ENCODE assay signal across 9 cellular contexts in the genomic region with DNA sequence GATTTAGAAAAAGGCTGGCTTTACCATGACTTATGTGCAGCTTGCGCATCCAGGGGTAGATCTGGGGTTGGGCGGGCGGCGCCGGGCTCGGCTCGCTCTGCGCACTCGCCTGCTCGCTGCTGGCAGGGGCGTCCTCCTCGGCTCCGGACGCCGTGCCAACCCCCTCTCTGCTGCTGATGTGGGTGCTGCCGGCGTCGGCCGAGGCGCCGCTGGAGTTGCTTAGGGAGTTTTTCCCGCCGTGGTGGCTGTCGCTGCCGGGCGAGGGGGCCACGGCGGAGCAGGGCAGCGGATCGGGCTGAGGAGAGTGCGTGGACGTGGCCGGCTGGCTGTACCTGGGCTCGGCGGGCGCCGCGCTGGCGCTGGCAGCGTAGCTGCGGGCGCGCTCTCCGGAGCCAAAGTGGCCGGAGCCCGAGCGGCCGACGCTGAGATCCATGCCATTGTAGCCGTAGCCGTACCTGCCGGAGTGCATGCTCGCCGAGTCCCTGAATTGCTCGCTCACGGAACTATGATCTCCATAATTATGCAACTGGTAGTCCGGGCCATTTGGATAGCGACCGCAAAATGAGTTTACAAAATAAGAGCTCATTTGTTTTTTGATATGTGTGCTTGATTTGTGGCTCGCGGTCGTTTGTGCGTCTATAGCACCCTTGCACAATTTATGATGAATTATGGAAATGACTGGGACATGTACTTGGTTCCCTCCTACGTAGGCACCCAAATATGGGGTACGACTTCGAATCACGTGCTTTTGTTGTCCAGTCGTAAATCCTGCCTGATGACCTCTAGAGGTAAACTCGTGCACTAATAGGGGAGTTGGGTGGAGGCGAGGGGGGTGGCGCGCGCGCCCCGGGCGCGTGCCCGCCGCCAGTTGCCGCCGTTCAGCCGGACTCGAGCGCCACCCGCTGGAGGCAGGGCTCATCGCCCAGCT. TPM values are rescaled to one million over a fixed set of nuclear protein-coding genes. Genes with fewer than 3 reads are reported as not detected.
DNase-seq lines count a peak whose midpoint lies in the region; ATAC-seq and TF ChIP-seq lines count a peak whose summit lies in the region.
"Had no signal": no experiment of that assay in that cellular context is flagged by ENCODE, and none has a peak within 500 bp of the region (broad histone marks: within the 10 kb centered on the region; RNA-seq: fewer than 3 reads in every experiment).

A gene (minus strand): TSS at position 660 of the 928 bp plus-strand sequence. CDS start 74 bp downstream, at position 586.

- no peak within 1 kb of the TSS for H3K27ac ChIP-seq in endodermal cell (ENCODE audit: low read depth, low read length)

- H3K9me3 ChIP-seq in endodermal cell (ENCODE audit: control insufficient read depth, low read length) (peaks cover 16% of the 10 kb centered on the region), mucosa of descending colon (no peaks in the 10 kb centered on the region)

- H3K4me3 Mint-ChIP-seq in endodermal cell: peak within 1 kb of the TSS; percentile 54

- H3K27me3 ChIP-seq in endodermal cell (ENCODE audit: control insufficient read depth, insufficient read depth, low read length, poor library complexity, severe bottlenecking): peaks cover 100% of the 10 kb centered on the region

- H3K4me1 ChIP-seq in endodermal cell (ENCODE audit: control insufficient read depth, insufficient read depth, low read length) (no peaks in the 10 kb centered on the region), mucosa of descending colon (ENCODE audit: low read depth) (peaks cover 28% of the 10 kb centered on the region)

- TF ChIP-seq CTCF in GM12865 (IDR thresholded peaks at IDR 0.05; ENCODE audit: insufficient read depth, low read depth, low read length, missing control alignments): no peak
- peak; percentile 92 for TF ChIP-seq CTCF in endodermal cell (conservative IDR thresholded peaks at IDR 0.05)
- peak; percentile 66 for TF ChIP-seq CTCF in mucosa of descending colon (IDR thresholded peaks at IDR 0.05)

- H3K27me3 Mint-ChIP-seq in endodermal cell (ENCODE audit: insufficient read depth): peaks cover 100% of the 10 kb centered on the region

- H3K36me3 ChIP-seq in endodermal cell (ENCODE audit: control insufficient read depth, insufficient read depth, low read length) (no peaks in the 10 kb centered on the region), mucosa of descending colon (ENCODE audit: low read depth) (no peaks in the 10 kb centered on the region)

- H3K4me1 Mint-ChIP-seq in endodermal cell: peaks cover 11% of the 10 kb centered on the region

- 1% methylated on average over 37 to 86 of the region's 86 CpGs for WGBS in endodermal cell (ENCODE audit: insufficient coverage in 1 of 2, insufficient read length in 1 of 2), 2 experiments

- H3K4me3 ChIP-seq in GM12865 (ENCODE audit: low read depth, low read length) (peak within 1 kb of the TSS; percentile 37), endodermal cell (ENCODE audit: low read length) (peak within 1 kb of the TSS; percentile 86), mucosa of descending colon (peak within 1 kb of the TSS; percentile 28)

- intact Hi-C loops in mucosa of descending colon (cut with DNase I, micrococcal nuclease): loop anchor here in 1 of 2 donors (5.0 kb wide), 1 partner anchor 286 kb away; no protein-coding TSS in a partner anchor

- peak; percentile 85 for DNase-seq in GM12865 (ENCODE audit: low read depth)
- peak; percentile 94 for DNase-seq in NCI-H510A treated with DMSO at 0.1 percent for 48 hours (lab: John Stamatoyannopoulos, UW)
- DNase-seq in endodermal cell: peak; percentile 94
- peak; percentile 84 to 88 (median 84) for DNase-seq in mucosa of descending colon
- no peak for DNase-seq in NCI-H446 (lab: John Stamatoyannopoulos, UW)
- no peak for DNase-seq in cerebellar cortex (ENCODE audit: low spot score)
- DNase-seq: T-cell had no signal

- H3K27ac Mint-ChIP-seq in endodermal cell: no peak within 1 kb of the TSS
- H3K27ac Mint-ChIP-seq: T-cell had no signal

- H3K36me3 Mint-ChIP-seq in endodermal cell (ENCODE audit: low read depth): no peaks in the 10 kb centered on the region
- H3K36me3 Mint-ChIP-seq: T-cell had no signal

- H3K9me3 Mint-ChIP-seq in endodermal cell: peaks cover 15% of the 10 kb centered on the region
- H3K9me3 Mint-ChIP-seq: T-cell had no signal

- ATAC-seq in mucosa of descending colon (peak; percentile 57), HG03135 (IDR thresholded peaks at IDR 0.05; ENCODE audit: unreplicated experiment) (no peak), GM21737 (IDR thresholded peaks at IDR 0.05; ENCODE audit: unreplicated experiment) (no peak)

- no peak within 1 kb of the TSS for H3K9ac ChIP-seq in endodermal cell (ENCODE audit: extremely low read depth, low read length, poor library complexity, severe bottlenecking)

RNA-seq across cellular contexts. Expression of the gene that starts here (rescaled TPM):
- total RNA-seq in endodermal cell (not detected), mucosa of descending colon (10 to 100 TPM; 16.1 to 26.6 (median 23.8) TPM)
- 11.4 TPM for polyA plus RNA-seq in endodermal cell (2013, experiment 1 of 2)
- 5.3 TPM for polyA plus RNA-seq in endodermal cell (2013, experiment 2 of 2)

Comparison
In these comparisons a context has a peak if more than half of its experiments do, and no peak if none do; other contexts are left out.
1. RNA of the gene that starts here (total RNA-seq): 16.1 to 26.6 TPM in mucosa of descending colon; not detected in endodermal cell; every median in the first group is over 10 times any median in the second.
2. DNase-seq: peak in GM12865 (single experiment), NCI-H510A treated with DMSO at 0.1 percent for 48 hours (single experiment), endodermal cell (single experiment) and mucosa of descending colon (3 of 3); none in NCI-H446 (0 of 2) and cerebellar cortex (single experiment).
3. H3K4me3 ChIP-seq: peak in every context shown above with its lines; median percentile 86 in endodermal cell; 37 in GM12865; 28 in mucosa of descending colon.